In the genomic region with DNA sequence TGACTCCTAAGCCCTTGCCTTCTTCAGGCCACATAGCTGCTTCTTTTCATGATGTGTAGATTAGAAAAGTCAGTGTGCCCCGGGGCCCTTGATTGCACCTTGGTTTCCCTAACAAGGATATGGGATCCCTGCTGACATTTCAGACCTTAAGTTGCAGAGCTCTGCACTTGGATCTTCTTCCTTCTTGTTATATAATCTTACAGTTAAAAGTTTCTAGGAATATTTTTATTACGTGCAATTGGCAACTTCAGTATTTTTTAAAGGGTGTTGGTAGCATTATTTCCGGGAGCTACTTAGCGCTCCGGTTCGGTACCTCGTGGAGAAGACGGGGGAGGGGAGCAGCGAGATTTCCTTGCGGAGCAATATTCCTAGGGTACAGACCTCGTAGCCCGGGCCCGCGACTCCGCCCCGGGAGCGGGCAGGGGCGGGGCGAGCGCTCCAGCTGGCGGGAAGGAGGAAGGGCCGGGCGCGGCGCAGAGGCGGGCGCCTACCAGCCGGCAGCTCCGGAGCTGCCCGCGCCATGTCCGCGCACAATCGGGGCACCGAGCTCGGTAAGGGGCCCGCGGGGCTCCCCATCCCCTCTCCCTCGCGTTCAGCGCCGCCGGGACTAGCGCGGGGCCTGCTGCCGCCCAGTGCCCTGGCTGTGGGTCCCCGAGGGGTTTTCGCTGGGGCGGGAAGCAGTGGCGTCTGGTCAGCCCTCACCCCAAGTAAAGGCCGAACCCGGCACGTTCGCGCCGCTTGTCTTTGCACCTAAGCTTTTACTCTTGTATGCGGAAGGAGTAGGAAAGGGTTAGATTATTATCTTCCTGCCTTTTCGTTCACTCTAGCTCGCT, we compare ENCODE assay signal across 8 cellular contexts. TPM values are rescaled to one million over a fixed set of nuclear protein-coding genes. Genes with fewer than 3 reads are reported as not detected.
DNase-seq lines count a peak whose midpoint lies in the region; ATAC-seq and TF ChIP-seq lines count a peak whose summit lies in the region.

A gene (plus strand): TSS at position 469 of the 833 bp plus-strand sequence. CDS start 52 bp downstream, at position 521.

- peak within 1 kb of the TSS; percentile 74 for H3K4me3 ChIP-seq in kidney epithelial cell (ENCODE audit: low read depth, low read length)

- ATAC-seq in GM18867 (IDR thresholded peaks at IDR 0.05; ENCODE audit: unreplicated experiment) (peak; percentile 97), HG03097 (IDR thresholded peaks at IDR 0.05; ENCODE audit: low FRiP score, unreplicated experiment) (peak; percentile 95)
- peak; percentile 87 to 95 for ATAC-seq in activated CD4-positive, CD25-positive, alpha-beta regulatory T cell treated with anti-CD3 and anti-CD28 coated beads, Interleukin-2, amount 50 U/mL, for 24 hours

- no peak for TF ChIP-seq CTCF in kidney epithelial cell (IDR thresholded peaks at IDR 0.05; ENCODE audit: insufficient read depth, low read length, poor library complexity, severe bottlenecking)

- DNase-seq in AG08395 (ENCODE audit: low spot score) (peak; percentile 89), NCI-H2171 treated with DMSO at 0.1 percent for 48 hours (lab: John Stamatoyannopoulos, UW) (peak; percentile 71), cerebellar nuclear complex (lab: John Stamatoyannopoulos, UW) (peak; percentile 20 to 24), kidney epithelial cell (ENCODE audit: low read depth) (peak; percentile 28)
- DNase-seq in stimulated activated CD4-positive, alpha-beta T cell treated with anti-CD3 and anti-CD28 coated beads, Interleukin-15, amount 100 ng/mL, for 48 hours (ENCODE audit: low read depth in 2 of 2) = peak; percentile 9 to 31

- no peaks in the 10 kb centered on the region for H3K27me3 ChIP-seq in kidney epithelial cell (ENCODE audit: control insufficient read depth, insufficient read depth, low read length)

- H3K36me3 ChIP-seq in kidney epithelial cell (ENCODE audit: control insufficient read depth, insufficient read depth, low read length) = no peaks in the 10 kb centered on the region

RNA-seq across cellular contexts. Expression of the gene that starts here (rescaled TPM):
- 37.1 and 39.3 TPM in 2 replicates for total RNA-seq in kidney epithelial cell

Comparison
In these comparisons a context has a peak if more than half of its experiments do, and no peak if none do; other contexts are left out.
1. Peak in every context shown above with its lines: DNase-seq, ATAC-seq and H3K4me3 ChIP-seq.
2. DNase-seq: peak in every context shown above with its lines; median percentile 89 in AG08395; 71 in NCI-H2171 treated with DMSO at 0.1 percent for 48 hours; 28 in kidney epithelial cell; 22 in cerebellar nuclear complex; 20 in stimulated activated CD4-positive, alpha-beta T cell treated with anti-CD3 and anti-CD28 coated beads, Interleukin-15, amount 100 ng/mL, for 48 hours.